Comparison of ENCODE assay signal across 15 cellular contexts in the genomic region with DNA sequence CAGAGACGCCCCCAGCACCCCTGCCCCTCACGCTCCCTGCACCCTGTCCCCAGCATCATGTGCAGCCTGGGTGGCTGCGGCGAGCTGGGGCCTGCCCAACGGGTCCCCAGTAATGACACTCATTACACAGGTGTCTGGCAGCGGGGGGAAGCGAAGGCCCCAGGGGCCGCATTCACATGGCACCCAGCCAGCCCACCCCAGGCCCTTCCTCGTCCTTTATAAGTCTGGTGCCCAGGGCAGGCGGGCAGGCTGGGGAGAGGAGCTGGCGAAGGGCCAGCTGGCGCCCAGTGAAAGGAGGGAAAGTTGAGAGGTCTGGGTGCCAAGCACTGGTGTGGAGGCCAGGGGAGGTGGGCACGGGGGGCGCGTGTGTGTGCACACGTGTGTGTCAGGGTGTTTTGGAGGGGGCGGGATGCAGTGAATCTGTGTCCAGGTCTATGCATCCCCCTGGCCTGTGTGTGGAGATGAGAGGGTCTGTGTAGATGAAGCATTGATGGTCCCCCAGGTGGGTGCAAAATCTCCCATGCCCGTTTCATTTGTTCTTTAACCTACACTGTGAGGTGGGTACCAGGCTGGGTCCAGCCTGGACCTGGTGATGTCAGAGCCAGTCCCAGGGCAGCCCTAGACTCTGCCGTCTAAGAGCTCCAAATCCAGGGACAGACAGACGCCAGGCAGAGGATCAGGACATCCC.
DNase-seq lines count a peak whose midpoint lies in the region; ATAC-seq, FAIRE-seq and TF ChIP-seq lines count a peak whose summit lies in the region.
"Had no signal": no experiment of that assay in that cellular context is flagged by ENCODE, and none has a peak within 500 bp of the region (broad histone marks: within the 10 kb centered on the region; RNA-seq: fewer than 3 reads in every experiment).

No MANE protein-coding gene starts in this region.

- H3K36me3 ChIP-seq in H1 (ENCODE audit: control insufficient read depth in 2 of 4, insufficient read depth in 4 of 4, low read length in 3 of 4): no peaks in the 10 kb centered on the region

- H4K8ac ChIP-seq in H1 (ENCODE audit: extremely low read depth, insufficient read depth, low read length): peak overlapping the region; percentile 11; the same call in 1 of the 2 replicates

- H3K4ac ChIP-seq in H1 (replicated peaks; ENCODE audit: insufficient read length, low read depth, low read length): no peak overlapping the region

- H3K4me2 ChIP-seq in H1 (ENCODE audit: insufficient read depth in 1 of 2, low read depth in 2 of 2, low read length in 2 of 2): no peak overlapping the region

- no peak overlapping the region for H2AK5ac ChIP-seq in H1 (ENCODE audit: low read depth, low read length)

- no peaks in the 10 kb centered on the region for H3K79me1 ChIP-seq in H1 (ENCODE audit: low read depth, low read length)

- 91% methylated on average over 19 of the region's 20 CpGs; no CpG with 5 or more reads in 1 of the 2 experiments for WGBS in H1 (ENCODE audit: extremely low coverage in 1 of 2, insufficient coverage in 1 of 2, insufficient read length in 1 of 2, insufficient replicate concordance in 2 of 2, low coverage in 1 of 2, low lambda C conversion rate in 2 of 2, missing lambda C conversion rate in 1 of 2), 2 experiments
- 56 to 63% methylated on average over 18 to 20 of the region's 20 CpGs for WGBS in lower leg skin, 2 donors

- no peak for FAIRE-seq in H1 (lab: Jason Lieb, UNC)
- FAIRE-seq: GM12878, islet of Langerhans had no signal

- TF ChIP-seq POLR2A in H1 (IDR thresholded peaks at IDR 0.05; ENCODE audit: control extremely low read depth in 1 of 2, low read depth in 2 of 2, low read length in 2 of 2): no peak
- no peak for TF ChIP-seq POLR2A in lower leg skin (IDR thresholded peaks at IDR 0.05)

- no peak for ATAC-seq in GM18858 (IDR thresholded peaks at IDR 0.05; ENCODE audit: unreplicated experiment)
- ATAC-seq: GM12878; naive thymus-derived CD4-positive, alpha-beta T cell had no signal

- H3K9ac ChIP-seq in H1 (replicated peaks in 1 of 4; ENCODE audit: extremely low read depth in 1 of 4, low read depth in 3 of 4, low read length in 3 of 4): no peak overlapping the region

- no peak for TF ChIP-seq RAD21 in H1 (IDR thresholded peaks at IDR 0.05 in 1 of 2, conservative IDR thresholded peaks at IDR 0.05 in 1 of 2; ENCODE audit: low read depth in 2 of 2, low read length in 2 of 2)

- no peak overlapping the region for H3K23ac ChIP-seq in H1 (ENCODE audit: insufficient read length)

- H2BK120ac ChIP-seq in H1 (replicated peaks; ENCODE audit: low read depth, low read length): no peak overlapping the region

- H3K23me2 ChIP-seq in H1 (ENCODE audit: low read depth, low read length): peaks cover 2% of the 10 kb centered on the region; the same call in 1 of the 2 replicates

- no peak overlapping the region for H4K91ac ChIP-seq in H1 (replicated peaks; ENCODE audit: insufficient read length, low read length)

- no peak overlapping the region for H3K56ac ChIP-seq in H1 (replicated peaks; ENCODE audit: insufficient read length, low read depth, low read length)

- CTCF ChIA-PET in H1 (lab: Charles Lee; ENCODE audit: partially characterized antibody): interaction anchor here (0.8 to 7.0 kb wide), 11 partner anchors 10 to 168 kb away, joined by 3 to 61 read pairs (median 3); a partner anchor contains a TSS

- peaks cover 0 to 4% (median 0%) of the 10 kb centered on the region in 4 experiments; a peak in 4 of 7 replicates for H3K4me1 ChIP-seq in H1 (replicated peaks in 1 of 4; ENCODE audit: control insufficient read depth in 3 of 4, insufficient read depth in 4 of 4, low read length in 3 of 4)

- H4K20me1 ChIP-seq in H1 (replicated peaks in 1 of 2; ENCODE audit: control insufficient read depth in 1 of 2, insufficient read depth in 2 of 2, low read length in 2 of 2): no peaks in the 10 kb centered on the region

- 0 out of 2 replicates have a peak overlapping the region, but pooled peaks have one; percentile 16 for H2BK15ac ChIP-seq in H1 (ENCODE audit: low read length)

- H2BK20ac ChIP-seq in H1 (ENCODE audit: low read length): no peak overlapping the region

- no peak overlapping the region for H3K18ac ChIP-seq in H1 (ENCODE audit: extremely low read depth, low read length)

- no peak for TF ChIP-seq CTCF in H1 (IDR thresholded peaks at IDR 0.05; ENCODE audit: control extremely low read depth in 1 of 3, insufficient read depth in 1 of 3, low read depth in 1 of 3, low read length in 3 of 3)
- TF ChIP-seq CTCF in lower leg skin (IDR thresholded peaks at IDR 0.05): no peak

- H3K4me3 ChIP-seq in H1 (ENCODE audit: extremely low read depth in 1 of 4, insufficient read depth in 2 of 4, low read depth in 3 of 4, low read length in 4 of 4): no peak overlapping the region
- no peak overlapping the region for H3K4me3 ChIP-seq in skin epidermis
- no peak overlapping the region for H3K4me3 ChIP-seq in lower leg skin (ENCODE audit: low read depth, poor library complexity, severe bottlenecking)
- H3K4me3 ChIP-seq: GM12878 had no signal

- no peaks in the 10 kb centered on the region for H3K79me2 ChIP-seq in H1 (ENCODE audit: control insufficient read depth in 1 of 2, insufficient read depth in 2 of 2, low read length in 2 of 2)

- H3K14ac ChIP-seq in H1 (ENCODE audit: insufficient read length): no peak overlapping the region

- POLR2A ChIA-PET in H1 (lab: Charles Lee; ENCODE audit: partially characterized antibody): interaction anchor here (0.9 to 2.4 kb wide), 3 partner anchors 8 to 12 kb away, joined by 3 to 8 read pairs (median 4); no protein-coding TSS in a partner anchor

- H3K9me3 ChIP-seq in H1 (ENCODE audit: insufficient read depth in 2 of 2, low read depth in 1 of 2, low read length in 1 of 2): no peaks in the 10 kb centered on the region

- no peak for TF ChIP-seq EP300 in H1 (IDR thresholded peaks at IDR 0.05; ENCODE audit: borderline replicate concordance in 1 of 2, low read depth in 2 of 2, low read length in 2 of 2)

- no peaks in the 10 kb centered on the region for H3K27me3 ChIP-seq in H1 (replicated peaks in 1 of 4; ENCODE audit: control insufficient read depth in 3 of 4, extremely low read depth in 1 of 4, insufficient read depth in 3 of 4, low read length in 3 of 4)

- H2BK12ac ChIP-seq in H1 (ENCODE audit: low read depth, low read length): no peak overlapping the region

- H4K5ac ChIP-seq in H1 (ENCODE audit: insufficient read length, low read depth, low read length): no peak overlapping the region

- H3K27ac ChIP-seq in H1 (ENCODE audit: low read depth, low read length) (no peak overlapping the region), skin epidermis (peak overlapping the region in 16 of 21 experiments; percentile 0 to 84 (median 70))
- H3K27ac ChIP-seq: 22Rv1 had no signal

- DNase-seq in DMS 273 (lab: John Stamatoyannopoulos, UW; ENCODE audit: unreplicated experiment) (peak; percentile 26), DMS 273 treated with DMSO at 0.1 percent for 48 hours (lab: John Stamatoyannopoulos, UW) (no peak), NCI-H1105 treated with DMSO at 0.1 percent for 48 hours (lab: John Stamatoyannopoulos, UW) (peak; percentile 96), H1 (ENCODE audit: low read depth in 1 of 2, low spot score in 2 of 2) (no peak), lower leg skin (ENCODE audit: low spot score in 2 of 2) (no peak), D341Med (ENCODE audit: low spot score) (no peak)
- DNase-seq: activated CD4-positive, alpha-beta T cell treated with anti-CD3 and anti-CD28 coated beads for 4 hours; activated gamma-delta T cell treated with Interleukin-2 at 50 U/mL for 16 hours; naive thymus-derived CD4-positive, alpha-beta T cell; stimulated activated CD4-positive, alpha-beta T cell treated with anti-CD3 and anti-CD28 coated beads, Interleukin-15, amount 100 ng/mL, for 24 hours had no signal

- H2BK5ac ChIP-seq in H1 (ENCODE audit: low read depth, low read length): no peak overlapping the region

- intact Hi-C loops in lower leg skin (cut with DNase I; ENCODE audit: low total_unique reads): no loop called here

- no peak overlapping the region for H2AFZ ChIP-seq in H1 (ENCODE audit: low read length)

TF ChIP-seq in H1, 55 proteins besides CTCF, POLR2A, EP300 and RAD21:
- TF ChIP-seq, protein P1, sequence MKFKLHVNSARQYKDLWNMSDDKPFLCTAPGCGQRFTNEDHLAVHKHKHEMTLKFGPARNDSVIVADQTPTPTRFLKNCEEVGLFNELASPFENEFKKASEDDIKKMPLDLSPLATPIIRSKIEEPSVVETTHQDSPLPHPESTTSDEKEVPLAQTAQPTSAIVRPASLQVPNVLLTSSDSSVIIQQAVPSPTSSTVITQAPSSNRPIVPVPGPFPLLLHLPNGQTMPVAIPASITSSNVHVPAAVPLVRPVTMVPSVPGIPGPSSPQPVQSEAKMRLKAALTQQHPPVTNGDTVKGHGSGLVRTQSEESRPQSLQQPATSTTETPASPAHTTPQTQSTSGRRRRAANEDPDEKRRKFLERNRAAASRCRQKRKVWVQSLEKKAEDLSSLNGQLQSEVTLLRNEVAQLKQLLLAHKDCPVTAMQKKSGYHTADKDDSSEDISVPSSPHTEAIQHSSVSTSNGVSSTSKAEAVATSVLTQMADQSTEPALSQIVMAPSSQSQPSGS (IDR thresholded peaks at IDR 0.05; ENCODE audit: low read length): no peak
- TF ChIP-seq HDAC6 (IDR thresholded peaks at IDR 0.05; ENCODE audit: low read depth, low read length): no peak
- no peak for TF ChIP-seq HDAC2 (IDR thresholded peaks at IDR 0.05; ENCODE audit: borderline replicate concordance in 1 of 2, low read depth in 2 of 2, low read length in 2 of 2)
- TF ChIP-seq, protein P2, sequence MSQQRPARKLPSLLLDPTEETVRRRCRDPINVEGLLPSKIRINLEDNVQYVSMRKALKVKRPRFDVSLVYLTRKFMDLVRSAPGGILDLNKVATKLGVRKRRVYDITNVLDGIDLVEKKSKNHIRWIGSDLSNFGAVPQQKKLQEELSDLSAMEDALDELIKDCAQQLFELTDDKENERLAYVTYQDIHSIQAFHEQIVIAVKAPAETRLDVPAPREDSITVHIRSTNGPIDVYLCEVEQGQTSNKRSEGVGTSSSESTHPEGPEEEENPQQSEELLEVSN (IDR thresholded peaks at IDR 0.05): no peak
- no peak for TF ChIP-seq SRF (IDR thresholded peaks at IDR 0.05; ENCODE audit: low read depth, low read length)
- TF ChIP-seq ASH2L (IDR thresholded peaks at IDR 0.05; ENCODE audit: low read length): no peak
- no peak for TF ChIP-seq EGR1 (IDR thresholded peaks at IDR 0.05; ENCODE audit: borderline replicate concordance, low read depth, low read length)
- no peak for TF ChIP-seq KDM5A (IDR thresholded peaks at IDR 0.05; ENCODE audit: low read length)
- TF ChIP-seq, protein P3, sequence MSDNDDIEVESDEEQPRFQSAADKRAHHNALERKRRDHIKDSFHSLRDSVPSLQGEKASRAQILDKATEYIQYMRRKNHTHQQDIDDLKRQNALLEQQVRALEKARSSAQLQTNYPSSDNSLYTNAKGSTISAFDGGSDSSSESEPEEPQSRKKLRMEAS (IDR thresholded peaks at IDR 0.05): no peak
- TF ChIP-seq RNF2 (IDR thresholded peaks at IDR 0.05; ENCODE audit: borderline replicate concordance, low read depth, low read length, missing control alignments, poor library complexity, severe bottlenecking): no peak
- no peak for TF ChIP-seq BACH1 (IDR thresholded peaks at IDR 0.05; ENCODE audit: low read length)

Comparison
In these comparisons a context has a peak if more than half of its experiments do, and no peak if none do; other contexts are left out.
1. DNase-seq: peak in DMS 273 (single experiment) and NCI-H1105 treated with DMSO at 0.1 percent for 48 hours (single experiment); none in DMS 273 treated with DMSO at 0.1 percent for 48 hours (single experiment), H1 (0 of 2), lower leg skin (0 of 2) and D341Med (single experiment).